In genomic region chr10:6086375-6087233, GRCh38 we compare ENCODE assay signal across 8 cellular contexts. TPM values are rescaled to one million over a fixed set of nuclear protein-coding genes. Genes with fewer than 3 reads are reported as not detected.
DNase-seq lines count a peak whose midpoint lies in the region; ATAC-seq and TF ChIP-seq lines count a peak whose summit lies in the region.

No MANE protein-coding gene starts in this region.

- H3K36me3 Mint-ChIP-seq in nephron progenitor cell (ENCODE audit: low read depth): no peaks in the 10 kb centered on the region
- H3K36me3 Mint-ChIP-seq in stimulated activated naive B cell treated with anti-CD40 and anti-IgM and Interleukin-4, amounts not matched to agents 10 μg/mL and 1 μg/mL and 100 μg/mL, for 72 hours: peaks cover 0 to 2% of the 10 kb centered on the region in 2 donors

- no peak for TF ChIP-seq POLR2A in Peyer's patch (IDR thresholded peaks at IDR 0.05)

- no peaks in the 10 kb centered on the region for H3K27me3 ChIP-seq in Peyer's patch

- no peak overlapping the region for H3K27ac ChIP-seq in C4-2B
- peak overlapping the region; percentile 26 to 75 (median 60) for H3K27ac ChIP-seq in Peyer's patch

- no peak overlapping the region for H3K27ac Mint-ChIP-seq in nephron progenitor cell
- peak overlapping the region; percentile 94 for H3K27ac Mint-ChIP-seq in stimulated activated naive B cell treated with anti-CD40 and anti-IgM and Interleukin-4, amounts not matched to agents 10 μg/mL and 1 μg/mL and 100 μg/mL, for 72 hours

- peak; percentile 40 for ATAC-seq in GM19463 (IDR thresholded peaks at IDR 0.05; ENCODE audit: unreplicated experiment)
- ATAC-seq in stimulated activated naive B cell treated with anti-CD40 and anti-IgM and Interleukin-4, amounts not matched to agents 10 μg/mL and 1 μg/mL and 100 μg/mL, for 72 hours (replicated peaks): peak; percentile 81 to 82

- H3K27me3 Mint-ChIP-seq in nephron progenitor cell (ENCODE audit: low read depth, poor library complexity): peaks cover 9% of the 10 kb centered on the region
- no peaks in the 10 kb centered on the region for H3K27me3 Mint-ChIP-seq in stimulated activated naive B cell treated with anti-CD40 and anti-IgM and Interleukin-4, amounts not matched to agents 10 μg/mL and 1 μg/mL and 100 μg/mL, for 72 hours

- TF ChIP-seq CTCF in C4-2B (conservative IDR thresholded peaks at IDR 0.05): peak; percentile 95
- TF ChIP-seq CTCF in Peyer's patch (IDR thresholded peaks at IDR 0.05): peak; percentile 30 to 88 (median 78)
- peak; percentile 64 for TF ChIP-seq CTCF in nephron progenitor cell (IDR thresholded peaks at IDR 0.05)

- peaks cover 0 to 22% (median 20%) of the 10 kb centered on the region in 4 donors for H3K4me1 ChIP-seq in Peyer's patch

- no peaks in the 10 kb centered on the region for H3K9me3 ChIP-seq in Peyer's patch

- H3K4me1 Mint-ChIP-seq in nephron progenitor cell: peaks cover 44% of the 10 kb centered on the region
- H3K4me1 Mint-ChIP-seq in stimulated activated naive B cell treated with anti-CD40 and anti-IgM and Interleukin-4, amounts not matched to agents 10 μg/mL and 1 μg/mL and 100 μg/mL, for 72 hours: peaks cover 35 to 55% of the 10 kb centered on the region in 2 donors

- peaks cover 16% of the 10 kb centered on the region for H3K9me3 Mint-ChIP-seq in nephron progenitor cell
- H3K9me3 Mint-ChIP-seq in stimulated activated naive B cell treated with anti-CD40 and anti-IgM and Interleukin-4, amounts not matched to agents 10 μg/mL and 1 μg/mL and 100 μg/mL, for 72 hours: no peaks in the 10 kb centered on the region

- DNase-seq in Jurkat, Clone E6-1 (ENCODE audit: low read depth, low spot score): peak; percentile 87
- DNase-seq in Peyer's patch (peak; percentile 89 to 96 (median 90)), fibroblast of peridontal ligament (ENCODE audit: extremely low read depth) (peak; percentile 85), nephron progenitor cell (peak; percentile 80)
- DNase-seq in activated T-helper 1 cell treated with anti-CD3 and anti-CD28 coated beads, Interleukin-2, amount 50 U/mL, for 16 hours (ENCODE audit: low read depth in 1 of 2, low spot score in 1 of 2): peak; percentile 74 to 78
- peak; percentile 78 for DNase-seq in stimulated activated naive B cell treated with anti-CD40 and anti-IgM and Interleukin-4, amounts not matched to agents 10 μg/mL and 1 μg/mL and 100 μg/mL, for 72 hours

- H3K4me3 Mint-ChIP-seq in nephron progenitor cell: no peak overlapping the region
- peak overlapping the region; percentile 69 to 78 for H3K4me3 Mint-ChIP-seq in stimulated activated naive B cell treated with anti-CD40 and anti-IgM and Interleukin-4, amounts not matched to agents 10 μg/mL and 1 μg/mL and 100 μg/mL, for 72 hours

- no peak overlapping the region for H3K4me3 ChIP-seq in Jurkat, Clone E6-1 (ENCODE audit: low read length)
- H3K4me3 ChIP-seq in Peyer's patch: peak overlapping the region in 1 of 4 donors; percentile 20

- H3K36me3 ChIP-seq in Peyer's patch: no peaks in the 10 kb centered on the region

RNA-seq across cellular contexts. Expression of gene RBM17, which starts 2.2 kb away (rescaled TPM):
- polyA plus RNA-seq in Jurkat, Clone E6-1 (2012; ENCODE audit: insufficient read depth, insufficient read length): 223 TPM
- 100 to 1,000 TPM in 2 of 4 donors, 10 to 100 TPM in 2; 66.4 to 166 (median 101) TPM for total RNA-seq in Peyer's patch

RNA-seq across cellular contexts. Expression of gene IL2RA, which starts 24.4 kb away (rescaled TPM):
- polyA plus RNA-seq in Jurkat, Clone E6-1 (2012; ENCODE audit: insufficient read depth, insufficient read length): not detected
- 10 to 100 TPM in 1 of 4 donors, 1 to 10 TPM in 2, under 1 TPM in 1; 0.70 to 16.5 (median 1.9) TPM for total RNA-seq in Peyer's patch
